ENCODE assay signal across 14 cellular contexts in genomic region chr1:12081648-12082396, GRCh38. TPM values are rescaled to one million over a fixed set of nuclear protein-coding genes. Genes with fewer than 3 reads are reported as not detected.
A peak's percentile ranks its signal among the peaks of the same experiment; 100 is the strongest.
DNase-seq lines count a peak whose midpoint lies in the region; ATAC-seq, FAIRE-seq and TF ChIP-seq lines count a peak whose summit lies in the region.
"Had no signal": no experiment of that assay in that cellular context is flagged by ENCODE, and none has a peak within 500 bp of the region (broad histone marks: within the 10 kb centered on the region; RNA-seq: fewer than 3 reads in every experiment).

No MANE protein-coding gene starts in this region.

- BruUV-seq in HepG2 (replicated peaks; lab: Mats Ljungman, UMichigan) (no TSS peak), PC-9 (replicated peaks; lab: Mats Ljungman, UMichigan) (no TSS peak)

- no peak for TF ChIP-seq POLR2A in HepG2 (IDR thresholded peaks at IDR 0.05; ENCODE audit: insufficient read depth in 1 of 2, low read depth in 2 of 2, low read length in 2 of 2)

- H3K9me3 ChIP-seq in HepG2 (ENCODE audit: low read length): peaks cover 8% of the 10 kb centered on the region
- H3K9me3 ChIP-seq in PC-9 (ENCODE audit: insufficient read depth, low read depth): no peaks in the 10 kb centered on the region
- H3K9me3 ChIP-seq: thyroid gland had no signal

- CTCF ChIA-PET in HepG2 (lab: Yijun Ruan, JAX; ENCODE audit: low intra/inter-chr PET ratio, low total read pairs): no interaction called here
- CTCF ChIA-PET in PC-9 (lab: Charles Lee): no interaction called here

- DNase-seq in COR-L47 (lab: John Stamatoyannopoulos, UW) (peak; percentile 5), GM19239 (ENCODE audit: insufficient read length, low spot score) (no peak), HepG2 (ENCODE audit: low spot score) (no peak), PC-9 (no peak), D721Med (ENCODE audit: insufficient read length, low spot score) (no peak)
- no peak for DNase-seq in T-helper 2 cell treated with Interferon-gamma antibody and Interleukin-4, amounts not matched to agents 5 μg/mL and 100 μg/mL, for 36 hours (ENCODE audit: low spot score)
- no peak for DNase-seq in effector CD8-positive, alpha-beta T cell (lab: John Stamatoyannopoulos, UW)
- DNase-seq: activated CD4-positive, alpha-beta T cell treated with anti-CD3 and anti-CD28 coated beads, Interleukin-2, amount 50 U/mL, for 4 hours; KG1; mesendoderm; NCI-H1694 treated with DMSO at 0.1 percent for 48 hours had no signal

- H3K4me3 ChIP-seq in HepG2 (replicated peaks in 1 of 3; ENCODE audit: insufficient read depth in 1 of 3, low read depth in 2 of 3, low read length in 3 of 3) (no peak overlapping the region), PC-9 (no peak overlapping the region)
- H3K4me3 ChIP-seq: thyroid gland had no signal

- ATAC-seq in HepG2 (no peak), HG02970 (IDR thresholded peaks at IDR 0.05; ENCODE audit: low FRiP score, unreplicated experiment) (no peak)

- no peak for TF ChIP-seq RAD21 in HepG2 (CRISPR knock-in tag; IDR thresholded peaks at IDR 0.05)

- H3K4me1 ChIP-seq in HepG2 (ENCODE audit: insufficient read depth, low read length) (no peaks in the 10 kb centered on the region), PC-9 (replicated peaks; ENCODE audit: insufficient read depth) (no peaks in the 10 kb centered on the region)
- H3K4me1 ChIP-seq: parathyroid adenoma, thyroid gland had no signal

- H3K4me3 Mint-ChIP-seq in T-helper 2 cell treated with Interferon-gamma antibody and Interleukin-4, amounts not matched to agents 5 μg/mL and 100 μg/mL, for 36 hours: peak overlapping the region; percentile 42

- intact Hi-C loops in HepG2 (cut with micrococcal nuclease; ENCODE audit: unreplicated experiment) (no loop called here), PC-9 (cut with micrococcal nuclease; ENCODE audit: unreplicated experiment) (no loop called here)

- WGBS in HepG2 (ENCODE audit: low lambda C conversion rate): 45% methylated on average over 7 of the region's 7 CpGs

- H3K36me3 Mint-ChIP-seq in T-helper 2 cell treated with Interferon-gamma antibody and Interleukin-4, amounts not matched to agents 5 μg/mL and 100 μg/mL, for 36 hours (ENCODE audit: low read depth): peaks cover 44% of the 10 kb centered on the region

- peaks cover 22% of the 10 kb centered on the region for H3K9me3 Mint-ChIP-seq in T-helper 2 cell treated with Interferon-gamma antibody and Interleukin-4, amounts not matched to agents 5 μg/mL and 100 μg/mL, for 36 hours

- no peak overlapping the region for H3K9ac ChIP-seq in HepG2 (ENCODE audit: insufficient read depth, low read depth, low read length)
- H3K9ac ChIP-seq: parathyroid adenoma had no signal

- H2AFZ ChIP-seq in HepG2 (ENCODE audit: low read length): no peak overlapping the region
- no peak overlapping the region for H2AFZ ChIP-seq in PC-9
- H2AFZ ChIP-seq: parathyroid adenoma had no signal

- H4K20me1 ChIP-seq in HepG2 (ENCODE audit: insufficient read depth, low read length) (no peaks in the 10 kb centered on the region), PC-9 (ENCODE audit: insufficient read depth) (no peaks in the 10 kb centered on the region)

- peaks cover 36% of the 10 kb centered on the region for H3K4me1 Mint-ChIP-seq in T-helper 2 cell treated with Interferon-gamma antibody and Interleukin-4, amounts not matched to agents 5 μg/mL and 100 μg/mL, for 36 hours (ENCODE audit: low read depth)

- H3K27me3 Mint-ChIP-seq in T-helper 2 cell treated with Interferon-gamma antibody and Interleukin-4, amounts not matched to agents 5 μg/mL and 100 μg/mL, for 36 hours (ENCODE audit: low read depth): no peaks in the 10 kb centered on the region

- H3F3A ChIP-seq in PC-9 (ENCODE audit: insufficient read depth, low read depth): no peaks in the 10 kb centered on the region

- no peaks in the 10 kb centered on the region for H3K36me3 ChIP-seq in HepG2 (replicated peaks in 1 of 2; ENCODE audit: control insufficient read depth in 1 of 2, insufficient read depth in 2 of 2, low read length in 2 of 2)
- H3K36me3 ChIP-seq in PC-9 (ENCODE audit: low read depth): no peaks in the 10 kb centered on the region
- H3K36me3 ChIP-seq: thyroid gland had no signal

- H3K4me2 ChIP-seq in HepG2 (ENCODE audit: low read depth, low read length) (0 out of 2 replicates have a peak overlapping the region, but pooled peaks have one; percentile 20), PC-9 (no peak overlapping the region)

- H3K27ac ChIP-seq in HepG2 (ENCODE audit: extremely low read length, insufficient read depth, low read length) (no peak overlapping the region), PC-9 (no peak overlapping the region)
- H3K27ac ChIP-seq: parathyroid adenoma, thyroid gland had no signal

- in situ Hi-C loops in HepG2 (cut with HindIII; ENCODE audit: extremely low pct_ligation_motif_present, low pct_unique_long_range_greater_than_20kb): no loop called here

- TF ChIP-seq EP300 in HepG2 (IDR thresholded peaks at IDR 0.05; ENCODE audit: low read depth in 2 of 2, low read length in 2 of 2): no peak
- no peak for TF ChIP-seq EP300 in HepG2 (CRISPR knock-in tag; IDR thresholded peaks at IDR 0.05; ENCODE audit: borderline replicate concordance)

- peaks cover 5 to 11% of the 10 kb centered on the region in 2 experiments; a peak in 2 of 5 replicates for H3K27me3 ChIP-seq in HepG2 (ENCODE audit: control insufficient read depth in 1 of 2, insufficient read depth in 2 of 2, low read length in 2 of 2)
- peaks cover 5% of the 10 kb centered on the region; the same call in 1 of the 2 replicates for H3K27me3 ChIP-seq in PC-9 (ENCODE audit: insufficient read depth, low read depth)
- H3K27me3 ChIP-seq: thyroid gland had no signal

- H3K27ac Mint-ChIP-seq in T-helper 2 cell treated with Interferon-gamma antibody and Interleukin-4, amounts not matched to agents 5 μg/mL and 100 μg/mL, for 36 hours: peak overlapping the region; percentile 58

- TF ChIP-seq CTCF in HepG2 (CRISPR knock-in tag; IDR thresholded peaks at IDR 0.05) (no peak), PC-9 (conservative IDR thresholded peaks at IDR 0.05) (no peak), D721Med (IDR thresholded peaks at IDR 0.05; ENCODE audit: insufficient read depth, missing control alignments) (no peak)

- POLR2A ChIA-PET in HepG2 (lab: Yijun Ruan, JAX): no interaction called here
- POLR2A ChIA-PET in PC-9 (lab: Charles Lee; ENCODE audit: unreplicated experiment): no interaction called here

- no peaks in the 10 kb centered on the region for H3K9me2 ChIP-seq in PC-9 (ENCODE audit: insufficient read depth)

- FAIRE-seq in GM19239 (lab: Jason Lieb, UNC) (peak; percentile 92), HepG2 (lab: Jason Lieb, UNC) (no peak), D721Med (lab: Jason Lieb, UNC) (no peak)

- H3K79me2 ChIP-seq in HepG2 (ENCODE audit: insufficient read depth, low read length) (no peaks in the 10 kb centered on the region), PC-9 (ENCODE audit: low read depth) (no peaks in the 10 kb centered on the region)
- H3K79me2 ChIP-seq: parathyroid adenoma had no signal

TF ChIP-seq in HepG2, 621 proteins besides CTCF, POLR2A, EP300 and RAD21:
- peak; percentile 29; the same call in 1 of the 2 replicates for TF ChIP-seq CEBPG (CRISPR knock-in tag; IDR thresholded peaks at IDR 0.05)
- TF ChIP-seq HNRNPUL1 (IDR thresholded peaks at IDR 0.05; ENCODE audit: low read depth, low read length): no peak
- no peak for TF ChIP-seq ZBTB20 (CRISPR knock-in tag; IDR thresholded peaks at IDR 0.05; ENCODE audit: borderline replicate concordance, low read depth)
- TF ChIP-seq GABPB1 (CRISPR knock-in tag; IDR thresholded peaks at IDR 0.05): peak; percentile 61; the same call in 1 of the 2 replicates
- no peak for TF ChIP-seq U2AF1 (optimal IDR thresholded peaks at IDR 0.05; ENCODE audit: low read depth, low read length)
- peak; percentile 66 for TF ChIP-seq GABPA (IDR thresholded peaks at IDR 0.05; ENCODE audit: low read depth, low read length)
- TF ChIP-seq GABPA (CRISPR knock-in tag; IDR thresholded peaks at IDR 0.05; ENCODE audit: low read depth): peak; percentile 79
- TF ChIP-seq CREB1 (IDR thresholded peaks at IDR 0.05): no peak
- peak; percentile 76 for TF ChIP-seq CREB1 (CRISPR knock-in tag; IDR thresholded peaks at IDR 0.05)
- no peak for TF ChIP-seq NCOA1 (CRISPR knock-in tag; IDR thresholded peaks at IDR 0.05)

RNA-seq across cellular contexts. Expression of gene TNFRSF8, which starts 18.7 kb away (rescaled TPM):
- not detected in 2 replicates for total RNA-seq in HepG2 (2016; rRNA removed; fragmentation: Illumina TruSeq; extraction: Trizol)
- total RNA-seq in HepG2 (2016; cell fraction: cytosol; rRNA removed; fragmentation: Illumina TruSeq; extraction: Trizol; ENCODE audit: low read depth): not detected in 2 replicates
- total RNA-seq in HepG2 (2016; cell fraction: insoluble cytoplasmic fraction; rRNA removed; fragmentation: Illumina TruSeq; extraction: Trizol): not detected in 2 replicates
- total RNA-seq in HepG2 (2016; cell fraction: membrane; rRNA removed; fragmentation: Illumina TruSeq; extraction: Trizol): not detected in 2 replicates
- total RNA-seq in HepG2 (2016; cell fraction: nucleus; rRNA removed; fragmentation: Illumina TruSeq; extraction: Trizol): not detected in 2 replicates
- not detected in 2 replicates for polyA plus RNA-seq in HepG2 (2011; rRNA removed)
- not detected in 2 replicates for polyA plus RNA-seq in HepG2 (2011; cell fraction: cytosol; rRNA removed)
- polyA plus RNA-seq in HepG2 (2011; cell fraction: nucleus; rRNA removed): not detected in 2 replicates
- not detected in 2 replicates for polyA plus RNA-seq in HepG2 (2012)
- polyA plus RNA-seq in HepG2 (2016; cell fraction: cytosol; fragmentation: Illumina TruSeq; extraction: Trizol; ENCODE audit: low read depth): not detected in 2 replicates
- polyA plus RNA-seq in HepG2 (2016; cell fraction: insoluble cytoplasmic fraction; fragmentation: Illumina TruSeq; extraction: Trizol; ENCODE audit: low read depth): not detected in 2 replicates
- not detected in 2 replicates for polyA plus RNA-seq in HepG2 (2016; cell fraction: membrane; fragmentation: Illumina TruSeq; extraction: Trizol; ENCODE audit: low read depth)
- not detected in 2 replicates for polyA plus RNA-seq in HepG2 (2016; cell fraction: nucleus; fragmentation: Illumina TruSeq; extraction: Trizol; ENCODE audit: insufficient read depth, low read depth)
- polyA minus RNA-seq in HepG2 (2011; rRNA and poly(A)+ RNA removed; ENCODE audit: low replicate concordance): 0.30 TPM in 1 of 2 replicates, not detected in the other
- polyA minus RNA-seq in HepG2 (2011; cell fraction: cytosol; rRNA and poly(A)+ RNA removed): not detected in 2 replicates
- polyA minus RNA-seq in HepG2 (2011; cell fraction: nucleus; rRNA and poly(A)+ RNA removed): not detected in 2 replicates
- total RNA-seq in PC-9 (2021): not detected in 2 replicates
- total RNA-seq: thyroid gland had no signal
